Comparison of ENCODE assay signal across 25 cellular contexts in the genomic region with DNA sequence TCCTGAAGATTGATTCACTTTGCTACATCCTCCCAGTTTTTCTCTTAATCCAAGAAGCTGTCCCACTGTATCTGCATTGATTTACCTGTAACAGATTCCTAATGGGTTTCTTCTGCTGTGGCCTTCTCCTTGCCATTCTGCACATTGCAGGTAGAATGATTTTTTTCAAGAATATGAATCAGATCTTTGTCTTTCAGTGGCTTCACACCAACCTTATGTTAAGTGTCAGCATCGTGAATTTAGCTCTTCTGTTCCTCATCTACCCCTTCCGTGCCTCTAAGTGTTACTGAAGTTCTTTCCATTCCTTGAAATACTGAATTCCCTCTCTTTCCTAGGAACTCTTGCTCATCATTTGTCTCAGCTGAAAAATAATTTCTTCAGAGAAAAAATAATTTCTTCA.
"Had no signal": no experiment of that assay in that cellular context is flagged by ENCODE, and none has a peak within 500 bp of the region (broad histone marks: within the 10 kb centered on the region; RNA-seq: fewer than 3 reads in every experiment).

No MANE protein-coding gene starts in this region.

- H3K4me2 ChIP-seq: neural progenitor cell, smooth muscle cell had no signal

- H3K27ac ChIP-seq: coronary artery, esophagus squamous epithelium, lower lobe of right lung, neural progenitor cell, parathyroid adenoma, thoracic aorta, transverse colon had no signal

- H3K27ac Mint-ChIP-seq: natural killer cell treated with Interleukin-12 subunit alpha and Interleukin-12 subunit beta and Interleukin-15 and Interleukin-18, amount 100 ng/mL, for 72 hours; neural progenitor cell; progenitor cell of endocrine pancreas had no signal

- H3K9ac ChIP-seq: neural progenitor cell, parathyroid adenoma had no signal

- H3K4me1 ChIP-seq: neural progenitor cell, parathyroid adenoma had no signal

- DNase-seq: dermis blood vessel endothelial cell; effector memory CD4-positive, alpha-beta T cell; erythroblast; esophagus squamous epithelium; foreskin melanocyte; hypothalamus; immature natural killer cell; left ventricle myocardium superior; lower lobe of right lung; mucosa of descending colon; naive B cell; stimulated activated CD4-positive, alpha-beta T cell treated with anti-CD3 and anti-CD28 coated beads, Interleukin-12 subunit alpha, Interleukin-12 subunit beta, amount 100 ng/mL, for 4 hours; stimulated activated CD4-positive, alpha-beta T cell treated with anti-CD3 and anti-CD28 coated beads, Interleukin-1b, Interleukin-23, amount 100 ng/mL, for 48 hours; stimulated activated CD4-positive, alpha-beta T cell treated with anti-CD3 and anti-CD28 coated beads, Interleukin-4, amount 100 ng/mL, for 1 hour; stimulated activated CD8-positive, alpha-beta memory T cell treated with anti-CD3 and anti-CD28 coated beads, Interleukin-4, amount 100 ng/mL, for 48 hours; stimulated activated naive CD4-positive, alpha-beta T cell treated with Interleukin-2 at 50 U/mL for 16 hours; transverse colon had no signal

- H3K36me3 ChIP-seq: neural progenitor cell, thoracic aorta, transverse colon had no signal

- H3K4me1 Mint-ChIP-seq: neural progenitor cell had no signal

- H3K9me3 ChIP-seq: esophagus squamous epithelium, lower lobe of right lung, mucosa of descending colon, thoracic aorta, transverse colon had no signal

- H3K4me3 ChIP-seq: coronary artery, esophagus squamous epithelium, lower lobe of right lung, mucosa of descending colon, neural progenitor cell, smooth muscle cell, thoracic aorta, transverse colon had no signal

- H3K36me3 Mint-ChIP-seq: immature natural killer cell; naive B cell; natural killer cell treated with Interleukin-12 subunit alpha and Interleukin-12 subunit beta and Interleukin-15 and Interleukin-18, amount 100 ng/mL, for 72 hours had no signal

- H2AFZ ChIP-seq: neural progenitor cell, parathyroid adenoma had no signal

- ATAC-seq: left ventricle myocardium superior; lower lobe of right lung; mucosa of descending colon; natural killer cell treated with Interleukin-12 subunit alpha and Interleukin-12 subunit beta and Interleukin-15 and Interleukin-18, amount 100 ng/mL, for 72 hours; sciatic nerve had no signal

- H3K9me3 Mint-ChIP-seq: immature natural killer cell; naive B cell; natural killer cell treated with Interleukin-12 subunit alpha and Interleukin-12 subunit beta and Interleukin-15 and Interleukin-18, amount 100 ng/mL, for 72 hours; neural progenitor cell had no signal

- H3K4me3 Mint-ChIP-seq: immature natural killer cell; naive B cell; natural killer cell treated with Interleukin-12 subunit alpha and Interleukin-12 subunit beta and Interleukin-15 and Interleukin-18, amount 100 ng/mL, for 72 hours; neural progenitor cell had no signal

- H3K27me3 ChIP-seq: esophagus squamous epithelium, neural progenitor cell, transverse colon had no signal

- H3K27me3 Mint-ChIP-seq: naive B cell; natural killer cell treated with Interleukin-12 subunit alpha and Interleukin-12 subunit beta and Interleukin-15 and Interleukin-18, amount 100 ng/mL, for 72 hours; progenitor cell of endocrine pancreas had no signal
